1 cellular context compared by ENCODE assay signal in genomic region chr14:23457587-23458445, GRCh38.
TF ChIP-seq lines count a peak whose summit lies in the region.

No MANE protein-coding gene starts in this region.

TF ChIP-seq in HepG2, 621 proteins besides CTCF, POLR2A, EP300 and RAD21 (continues in another document):
- TF ChIP-seq FOXA3 (CRISPR knock-in tag; IDR thresholded peaks at IDR 0.05) = 0 out of 2 replicates have a peak, but pooled peaks have one; percentile 33
- no peak for TF ChIP-seq SOX13 (IDR thresholded peaks at IDR 0.05)
- TF ChIP-seq SOX13 (CRISPR knock-in tag; conservative IDR thresholded peaks at IDR 0.05 in 1 of 2, IDR thresholded peaks at IDR 0.05 in 1 of 2) = peak in 1 of 2 experiments; percentile 55; a peak in 1 of 4 replicates
- TF ChIP-seq RXRA (CRISPR knock-in tag; IDR thresholded peaks at IDR 0.05) = no peak; the same call in 1 of the 2 replicates
- peak; percentile 86 for TF ChIP-seq SALL1 (CRISPR knock-in tag; IDR thresholded peaks at IDR 0.05)
- TF ChIP-seq ZNF350 (CRISPR knock-in tag; IDR thresholded peaks at IDR 0.05; ENCODE audit: borderline replicate concordance, low read depth) = no peak
- TF ChIP-seq, protein P1, sequence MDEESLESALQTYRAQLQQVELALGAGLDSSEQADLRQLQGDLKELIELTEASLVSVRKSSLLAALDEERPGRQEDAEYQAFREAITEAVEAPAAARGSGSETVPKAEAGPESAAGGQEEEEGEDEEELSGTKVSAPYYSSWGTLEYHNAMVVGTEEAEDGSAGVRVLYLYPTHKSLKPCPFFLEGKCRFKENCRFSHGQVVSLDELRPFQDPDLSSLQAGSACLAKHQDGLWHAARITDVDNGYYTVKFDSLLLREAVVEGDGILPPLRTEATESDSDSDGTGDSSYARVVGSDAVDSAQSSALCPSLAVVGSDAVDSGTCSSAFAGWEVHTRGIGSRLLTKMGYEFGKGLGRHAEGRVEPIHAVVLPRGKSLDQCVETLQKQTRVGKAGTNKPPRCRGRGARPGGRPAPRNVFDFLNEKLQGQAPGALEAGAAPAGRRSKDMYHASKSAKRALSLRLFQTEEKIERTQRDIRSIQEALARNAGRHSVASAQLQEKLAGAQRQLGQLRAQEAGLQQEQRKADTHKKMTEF (CRISPR knock-in tag; IDR thresholded peaks at IDR 0.05) = peak; percentile 63; the same call in 1 of the 2 replicates
- 0 out of 2 replicates have a peak, but pooled peaks have one; percentile 22 for TF ChIP-seq KDM3A (CRISPR knock-in tag; IDR thresholded peaks at IDR 0.05; ENCODE audit: low read depth)
- peak; percentile 33; the same call in 1 of the 2 replicates for TF ChIP-seq ZKSCAN1 (IDR thresholded peaks at IDR 0.05; ENCODE audit: low read length)
- peak; percentile 71 for TF ChIP-seq MTERF4 (CRISPR knock-in tag; IDR thresholded peaks at IDR 0.05)
- no peak for TF ChIP-seq ZNF589 (CRISPR knock-in tag; conservative IDR thresholded peaks at IDR 0.05)
- peak; percentile 32; the same call in 1 of the 2 replicates for TF ChIP-seq MLX (CRISPR knock-in tag; IDR thresholded peaks at IDR 0.05)
- peak; percentile 89 for TF ChIP-seq ZNF263 (CRISPR knock-in tag; IDR thresholded peaks at IDR 0.05)
- TF ChIP-seq ZNF207 (IDR thresholded peaks at IDR 0.05; ENCODE audit: borderline replicate concordance) = no peak
- TF ChIP-seq MAX (IDR thresholded peaks at IDR 0.05) = 0 out of 2 replicates have a peak, but pooled peaks have one; percentile 39
- TF ChIP-seq TEAD3 (CRISPR knock-in tag; optimal IDR thresholded peaks at IDR 0.05; ENCODE audit: borderline replicate concordance) = peak; percentile 96
- peak; percentile 96 for TF ChIP-seq PHF21A (CRISPR knock-in tag; IDR thresholded peaks at IDR 0.05)
- TF ChIP-seq FOXM1 (CRISPR knock-in tag; IDR thresholded peaks at IDR 0.05) = no peak
- no peak for TF ChIP-seq LCORL (IDR thresholded peaks at IDR 0.05)
- TF ChIP-seq LCORL (CRISPR knock-in tag; IDR thresholded peaks at IDR 0.05) = peak; percentile 71
- TF ChIP-seq GATAD1 (CRISPR knock-in tag; IDR thresholded peaks at IDR 0.05) = 0 out of 2 replicates have a peak, but pooled peaks have one; percentile 58
- peak; percentile 68 for TF ChIP-seq IRF2 (CRISPR knock-in tag; IDR thresholded peaks at IDR 0.05)
- peak; percentile 78 for TF ChIP-seq ASH2L (IDR thresholded peaks at IDR 0.05; ENCODE audit: insufficient read length, low read depth, low read length)
- TF ChIP-seq, protein P2, sequence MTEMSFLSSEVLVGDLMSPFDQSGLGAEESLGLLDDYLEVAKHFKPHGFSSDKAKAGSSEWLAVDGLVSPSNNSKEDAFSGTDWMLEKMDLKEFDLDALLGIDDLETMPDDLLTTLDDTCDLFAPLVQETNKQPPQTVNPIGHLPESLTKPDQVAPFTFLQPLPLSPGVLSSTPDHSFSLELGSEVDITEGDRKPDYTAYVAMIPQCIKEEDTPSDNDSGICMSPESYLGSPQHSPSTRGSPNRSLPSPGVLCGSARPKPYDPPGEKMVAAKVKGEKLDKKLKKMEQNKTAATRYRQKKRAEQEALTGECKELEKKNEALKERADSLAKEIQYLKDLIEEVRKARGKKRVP (CRISPR knock-in tag; IDR thresholded peaks at IDR 0.05) = 0 out of 4 replicates have a peak, but pooled peaks of 1 of the 2 experiments have one; percentile 21
- peak; percentile 48; the same call in 1 of the 2 replicates for TF ChIP-seq ZNF567 (CRISPR knock-in tag; IDR thresholded peaks at IDR 0.05; ENCODE audit: borderline replicate concordance)
- TF ChIP-seq SIX4 (CRISPR knock-in tag; IDR thresholded peaks at IDR 0.05) = 0 out of 2 replicates have a peak, but pooled peaks have one; percentile 41
- TF ChIP-seq, protein P3, sequence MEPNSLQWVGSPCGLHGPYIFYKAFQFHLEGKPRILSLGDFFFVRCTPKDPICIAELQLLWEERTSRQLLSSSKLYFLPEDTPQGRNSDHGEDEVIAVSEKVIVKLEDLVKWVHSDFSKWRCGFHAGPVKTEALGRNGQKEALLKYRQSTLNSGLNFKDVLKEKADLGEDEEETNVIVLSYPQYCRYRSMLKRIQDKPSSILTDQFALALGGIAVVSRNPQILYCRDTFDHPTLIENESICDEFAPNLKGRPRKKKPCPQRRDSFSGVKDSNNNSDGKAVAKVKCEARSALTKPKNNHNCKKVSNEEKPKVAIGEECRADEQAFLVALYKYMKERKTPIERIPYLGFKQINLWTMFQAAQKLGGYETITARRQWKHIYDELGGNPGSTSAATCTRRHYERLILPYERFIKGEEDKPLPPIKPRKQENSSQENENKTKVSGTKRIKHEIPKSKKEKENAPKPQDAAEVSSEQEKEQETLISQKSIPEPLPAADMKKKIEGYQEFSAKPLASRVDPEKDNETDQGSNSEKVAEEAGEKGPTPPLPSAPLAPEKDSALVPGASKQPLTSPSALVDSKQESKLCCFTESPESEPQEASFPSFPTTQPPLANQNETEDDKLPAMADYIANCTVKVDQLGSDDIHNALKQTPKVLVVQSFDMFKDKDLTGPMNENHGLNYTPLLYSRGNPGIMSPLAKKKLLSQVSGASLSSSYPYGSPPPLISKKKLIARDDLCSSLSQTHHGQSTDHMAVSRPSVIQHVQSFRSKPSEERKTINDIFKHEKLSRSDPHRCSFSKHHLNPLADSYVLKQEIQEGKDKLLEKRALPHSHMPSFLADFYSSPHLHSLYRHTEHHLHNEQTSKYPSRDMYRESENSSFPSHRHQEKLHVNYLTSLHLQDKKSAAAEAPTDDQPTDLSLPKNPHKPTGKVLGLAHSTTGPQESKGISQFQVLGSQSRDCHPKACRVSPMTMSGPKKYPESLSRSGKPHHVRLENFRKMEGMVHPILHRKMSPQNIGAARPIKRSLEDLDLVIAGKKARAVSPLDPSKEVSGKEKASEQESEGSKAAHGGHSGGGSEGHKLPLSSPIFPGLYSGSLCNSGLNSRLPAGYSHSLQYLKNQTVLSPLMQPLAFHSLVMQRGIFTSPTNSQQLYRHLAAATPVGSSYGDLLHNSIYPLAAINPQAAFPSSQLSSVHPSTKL (CRISPR knock-in tag; IDR thresholded peaks at IDR 0.05) = peak; percentile 84
- TF ChIP-seq CREM (IDR thresholded peaks at IDR 0.05) = no peak; the same call in 1 of the 2 replicates
- no peak for TF ChIP-seq CREM (CRISPR knock-in tag; IDR thresholded peaks at IDR 0.05)
- no peak for TF ChIP-seq ZNF616 (CRISPR knock-in tag; IDR thresholded peaks at IDR 0.05; ENCODE audit: low read depth)
- TF ChIP-seq ZNF629 (CRISPR knock-in tag; conservative IDR thresholded peaks at IDR 0.05) = 0 out of 2 replicates have a peak, but pooled peaks have one; percentile 11
- TF ChIP-seq RFX5 (IDR thresholded peaks at IDR 0.05; ENCODE audit: low read depth, low read length) = peak; percentile 66
- TF ChIP-seq YEATS2 (CRISPR knock-in tag; IDR thresholded peaks at IDR 0.05; ENCODE audit: borderline replicate concordance) = peak; percentile 28; the same call in 1 of the 2 replicates
- no peak for TF ChIP-seq ZNF3 (CRISPR knock-in tag; IDR thresholded peaks at IDR 0.05)
- peak; percentile 76 for TF ChIP-seq ZNF331 (CRISPR knock-in tag; IDR thresholded peaks at IDR 0.05)
- TF ChIP-seq, protein P4, sequence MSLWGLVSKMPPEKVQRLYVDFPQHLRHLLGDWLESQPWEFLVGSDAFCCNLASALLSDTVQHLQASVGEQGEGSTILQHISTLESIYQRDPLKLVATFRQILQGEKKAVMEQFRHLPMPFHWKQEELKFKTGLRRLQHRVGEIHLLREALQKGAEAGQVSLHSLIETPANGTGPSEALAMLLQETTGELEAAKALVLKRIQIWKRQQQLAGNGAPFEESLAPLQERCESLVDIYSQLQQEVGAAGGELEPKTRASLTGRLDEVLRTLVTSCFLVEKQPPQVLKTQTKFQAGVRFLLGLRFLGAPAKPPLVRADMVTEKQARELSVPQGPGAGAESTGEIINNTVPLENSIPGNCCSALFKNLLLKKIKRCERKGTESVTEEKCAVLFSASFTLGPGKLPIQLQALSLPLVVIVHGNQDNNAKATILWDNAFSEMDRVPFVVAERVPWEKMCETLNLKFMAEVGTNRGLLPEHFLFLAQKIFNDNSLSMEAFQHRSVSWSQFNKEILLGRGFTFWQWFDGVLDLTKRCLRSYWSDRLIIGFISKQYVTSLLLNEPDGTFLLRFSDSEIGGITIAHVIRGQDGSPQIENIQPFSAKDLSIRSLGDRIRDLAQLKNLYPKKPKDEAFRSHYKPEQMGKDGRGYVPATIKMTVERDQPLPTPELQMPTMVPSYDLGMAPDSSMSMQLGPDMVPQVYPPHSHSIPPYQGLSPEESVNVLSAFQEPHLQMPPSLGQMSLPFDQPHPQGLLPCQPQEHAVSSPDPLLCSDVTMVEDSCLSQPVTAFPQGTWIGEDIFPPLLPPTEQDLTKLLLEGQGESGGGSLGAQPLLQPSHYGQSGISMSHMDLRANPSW (CRISPR knock-in tag; IDR thresholded peaks at IDR 0.05; ENCODE audit: borderline replicate concordance) = no peak
- peak; percentile 51; the same call in 1 of the 2 replicates for TF ChIP-seq DPF2 (CRISPR knock-in tag; IDR thresholded peaks at IDR 0.05; ENCODE audit: borderline replicate concordance, low read depth)
- no peak for TF ChIP-seq ZBTB3 (CRISPR knock-in tag; IDR thresholded peaks at IDR 0.05; ENCODE audit: borderline replicate concordance, low read depth)
- TF ChIP-seq, protein P5, sequence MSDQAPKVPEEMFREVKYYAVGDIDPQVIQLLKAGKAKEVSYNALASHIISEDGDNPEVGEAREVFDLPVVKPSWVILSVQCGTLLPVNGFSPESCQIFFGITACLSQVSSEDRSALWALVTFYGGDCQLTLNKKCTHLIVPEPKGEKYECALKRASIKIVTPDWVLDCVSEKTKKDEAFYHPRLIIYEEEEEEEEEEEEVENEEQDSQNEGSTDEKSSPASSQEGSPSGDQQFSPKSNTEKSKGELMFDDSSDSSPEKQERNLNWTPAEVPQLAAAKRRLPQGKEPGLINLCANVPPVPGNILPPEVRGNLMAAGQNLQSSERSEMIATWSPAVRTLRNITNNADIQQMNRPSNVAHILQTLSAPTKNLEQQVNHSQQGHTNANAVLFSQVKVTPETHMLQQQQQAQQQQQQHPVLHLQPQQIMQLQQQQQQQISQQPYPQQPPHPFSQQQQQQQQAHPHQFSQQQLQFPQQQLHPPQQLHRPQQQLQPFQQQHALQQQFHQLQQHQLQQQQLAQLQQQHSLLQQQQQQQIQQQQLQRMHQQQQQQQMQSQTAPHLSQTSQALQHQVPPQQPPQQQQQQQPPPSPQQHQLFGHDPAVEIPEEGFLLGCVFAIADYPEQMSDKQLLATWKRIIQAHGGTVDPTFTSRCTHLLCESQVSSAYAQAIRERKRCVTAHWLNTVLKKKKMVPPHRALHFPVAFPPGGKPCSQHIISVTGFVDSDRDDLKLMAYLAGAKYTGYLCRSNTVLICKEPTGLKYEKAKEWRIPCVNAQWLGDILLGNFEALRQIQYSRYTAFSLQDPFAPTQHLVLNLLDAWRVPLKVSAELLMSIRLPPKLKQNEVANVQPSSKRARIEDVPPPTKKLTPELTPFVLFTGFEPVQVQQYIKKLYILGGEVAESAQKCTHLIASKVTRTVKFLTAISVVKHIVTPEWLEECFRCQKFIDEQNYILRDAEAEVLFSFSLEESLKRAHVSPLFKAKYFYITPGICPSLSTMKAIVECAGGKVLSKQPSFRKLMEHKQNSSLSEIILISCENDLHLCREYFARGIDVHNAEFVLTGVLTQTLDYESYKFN (CRISPR knock-in tag; conservative IDR thresholded peaks at IDR 0.05) = peak; percentile 74
- TF ChIP-seq ZEB1 (IDR thresholded peaks at IDR 0.05; ENCODE audit: insufficient replicate concordance, low read depth) = peak; percentile 71
- no peak for TF ChIP-seq SOX6 (IDR thresholded peaks at IDR 0.05)
- peak; percentile 47 for TF ChIP-seq SOX6 (CRISPR knock-in tag; IDR thresholded peaks at IDR 0.05)
- TF ChIP-seq EHMT2 (IDR thresholded peaks at IDR 0.05; ENCODE audit: borderline replicate concordance, low read depth, low read length) = peak; percentile 62; the same call in 1 of the 2 replicates
- peak; percentile 87 for TF ChIP-seq ZNF644 (CRISPR knock-in tag; IDR thresholded peaks at IDR 0.05; ENCODE audit: low read depth)
- TF ChIP-seq GATAD2A (CRISPR knock-in tag; IDR thresholded peaks at IDR 0.05) = peak; percentile 84
- TF ChIP-seq ZFP36L1 (CRISPR knock-in tag; IDR thresholded peaks at IDR 0.05) = no peak
- peak; percentile 64; the same call in 1 of the 2 replicates for TF ChIP-seq MAFF (IDR thresholded peaks at IDR 0.05; ENCODE audit: low read depth, low read length)
- TF ChIP-seq NR2F6 (IDR thresholded peaks at IDR 0.05) = no peak
- peak; percentile 28; the same call in 1 of the 2 replicates for TF ChIP-seq NR2F6 (CRISPR knock-in tag; IDR thresholded peaks at IDR 0.05)
- peak; percentile 84 for TF ChIP-seq ELF3 (CRISPR knock-in tag; IDR thresholded peaks at IDR 0.05)
- TF ChIP-seq MTA3 (CRISPR knock-in tag; IDR thresholded peaks at IDR 0.05) = no peak
- TF ChIP-seq FOSL1 (CRISPR knock-in tag; IDR thresholded peaks at IDR 0.05; ENCODE audit: borderline replicate concordance) = peak; percentile 94
- TF ChIP-seq SMAD3 (CRISPR knock-in tag; IDR thresholded peaks at IDR 0.05) = peak; percentile 32; the same call in 1 of the 2 replicates
- no peak for TF ChIP-seq ZBTB46 (CRISPR knock-in tag; IDR thresholded peaks at IDR 0.05; ENCODE audit: borderline replicate concordance)
